Comparison of ENCODE assay signal across 20 cellular contexts in genomic region chr4:74450298-74450683, GRCh38. TPM values are rescaled to one million over a fixed set of nuclear protein-coding genes. Genes with fewer than 3 reads are reported as not detected.
DNase-seq lines count a peak whose midpoint lies in the region; ATAC-seq, FAIRE-seq and TF ChIP-seq lines count a peak whose summit lies in the region.
"Had no signal": no experiment of that assay in that cellular context is flagged by ENCODE, and none has a peak within 500 bp of the region (broad histone marks: within the 10 kb centered on the region; RNA-seq: fewer than 3 reads in every experiment).

No MANE protein-coding gene starts in this region.

- POLR2A ChIA-PET in HCT116 (lab: Charles Lee) = interaction anchor here (0.6 to 2.8 kb wide), 19 partner anchors 8 to 222 kb away, joined by 3 to 19 read pairs (median 5); no protein-coding TSS in a partner anchor
- POLR2A ChIA-PET in activated CD8-positive, alpha-beta T cell treated with anti-CD3 and anti-CD28 coated beads, Interleukin-2, amount 10 ng/mL, durations not matched to agents 7 days and 5 days (lab: Charles Lee) = no interaction called here

- no peaks in the 10 kb centered on the region for H3K27me3 Mint-ChIP-seq in astrocyte (ENCODE audit: low read depth, unreplicated experiment)
- peaks cover 3% of the 10 kb centered on the region for H3K27me3 Mint-ChIP-seq in activated CD8-positive, alpha-beta T cell treated with anti-CD3 and anti-CD28 coated beads, Interleukin-2, amount 10 ng/mL, durations not matched to agents 7 days and 5 days (ENCODE audit: low read depth)

- H3K9ac ChIP-seq in HCT116 (ENCODE audit: low read length) (peak overlapping the region; percentile 84), astrocyte (ENCODE audit: low read length) (no peak overlapping the region), fibroblast of lung (ENCODE audit: insufficient read depth, low read length) (no peak overlapping the region), smooth muscle cell (ENCODE audit: low read depth) (no peak overlapping the region)

- WGBS in smooth muscle cell (ENCODE audit: low lambda C conversion rate) = 57% methylated on average over 4 of the region's 4 CpGs

- CTCF ChIA-PET in HCT116 (lab: Charles Lee) = interaction anchor here (1.1 to 2.0 kb wide), 2 partner anchors 73 to 82 kb away, joined by 5 to 6 read pairs; no protein-coding TSS in a partner anchor
- CTCF ChIA-PET in activated CD8-positive, alpha-beta T cell treated with anti-CD3 and anti-CD28 coated beads, Interleukin-2, amount 10 ng/mL, durations not matched to agents 7 days and 5 days (lab: Charles Lee) = no interaction called here

- no peak for FAIRE-seq in astrocyte (lab: Jason Lieb, UNC)
- FAIRE-seq: G401.6, H1, HepG2 had no signal

- H3K4me1 Mint-ChIP-seq in astrocyte (ENCODE audit: low read depth, unreplicated experiment) = peaks cover 25% of the 10 kb centered on the region
- H3K4me1 Mint-ChIP-seq in activated CD8-positive, alpha-beta T cell treated with anti-CD3 and anti-CD28 coated beads, Interleukin-2, amount 10 ng/mL, durations not matched to agents 7 days and 5 days (ENCODE audit: low read depth) = peaks cover 2% of the 10 kb centered on the region

- H3K27me3 ChIP-seq in HCT116 (ENCODE audit: insufficient read depth, low read length) (no peaks in the 10 kb centered on the region), astrocyte (ENCODE audit: insufficient read depth, low read length) (no peaks in the 10 kb centered on the region), fibroblast of lung (ENCODE audit: control insufficient read depth, insufficient read depth, low read length) (no peaks in the 10 kb centered on the region), smooth muscle cell (ENCODE audit: low read depth) (no peaks in the 10 kb centered on the region)
- H3K27me3 ChIP-seq: MG63, Peyer's patch had no signal

- peak overlapping the region; percentile 38 for H3K27ac Mint-ChIP-seq in astrocyte (ENCODE audit: unreplicated experiment)
- no peak overlapping the region for H3K27ac Mint-ChIP-seq in activated CD8-positive, alpha-beta T cell treated with anti-CD3 and anti-CD28 coated beads, Interleukin-2, amount 10 ng/mL, durations not matched to agents 7 days and 5 days
- H3K27ac Mint-ChIP-seq: CD4-positive, alpha-beta memory T cell had no signal

- H3K4me1 ChIP-seq in HCT116 (ENCODE audit: control insufficient read depth in 1 of 2, insufficient read depth in 2 of 2, low read length in 2 of 2) = peaks cover 79 to 93% of the 10 kb centered on the region in 2 experiments
- H3K4me1 ChIP-seq in astrocyte (ENCODE audit: insufficient read depth, low read length) = peaks cover 25% of the 10 kb centered on the region
- peaks cover 2% of the 10 kb centered on the region for H3K4me1 ChIP-seq in fibroblast of lung (ENCODE audit: control insufficient read depth, extremely low read depth, insufficient read depth, low read length)
- peaks cover 9% of the 10 kb centered on the region for H3K4me1 ChIP-seq in smooth muscle cell (ENCODE audit: low read depth)
- H3K4me1 ChIP-seq: Peyer's patch had no signal

- H3K9me2 ChIP-seq in HCT116 (ENCODE audit: insufficient read depth) = no peaks in the 10 kb centered on the region

- H3K79me2 ChIP-seq in HCT116 (ENCODE audit: insufficient read depth, low read length) = peaks cover 81% of the 10 kb centered on the region
- H3K79me2 ChIP-seq in astrocyte (ENCODE audit: insufficient read depth, low read length) = no peaks in the 10 kb centered on the region
- H3K79me2 ChIP-seq in fibroblast of lung (ENCODE audit: control insufficient read depth, insufficient read depth, low read length) = no peaks in the 10 kb centered on the region
- H3K79me2 ChIP-seq in smooth muscle cell (ENCODE audit: low read depth) = no peaks in the 10 kb centered on the region

- H4K20me1 ChIP-seq in HCT116 (ENCODE audit: insufficient read depth) (0 out of 2 replicates have a peak, but pooled peaks cover 7% of the 10 kb centered on the region), astrocyte (ENCODE audit: insufficient read depth, low read length) (no peaks in the 10 kb centered on the region), fibroblast of lung (ENCODE audit: control insufficient read depth, extremely low read depth, insufficient read depth, low read length) (no peaks in the 10 kb centered on the region), smooth muscle cell (ENCODE audit: low read depth) (no peaks in the 10 kb centered on the region)

- intact Hi-C loops in HCT116 (cut with micrococcal nuclease) = loop anchor here (2.0 kb wide), 2 partner anchors 81 to 129 kb away; no protein-coding TSS in a partner anchor

- H3K36me3 ChIP-seq in HCT116 (ENCODE audit: control insufficient read depth in 1 of 2, insufficient read depth in 2 of 2, low read length in 2 of 2) = peaks cover 62 to 71% of the 10 kb centered on the region in 2 experiments
- no peaks in the 10 kb centered on the region for H3K36me3 ChIP-seq in astrocyte (ENCODE audit: insufficient read depth, low read length)
- no peaks in the 10 kb centered on the region for H3K36me3 ChIP-seq in fibroblast of lung (ENCODE audit: control insufficient read depth, insufficient read depth, low read length)
- H3K36me3 ChIP-seq in smooth muscle cell (ENCODE audit: low read depth) = no peaks in the 10 kb centered on the region
- H3K36me3 ChIP-seq: MG63, Peyer's patch had no signal

- H3K4me2 ChIP-seq in HCT116 (ENCODE audit: low read length) (peak overlapping the region; percentile 78), astrocyte (ENCODE audit: low read length) (peak overlapping the region; percentile 56), fibroblast of lung (ENCODE audit: extremely low read depth, insufficient read depth, low read length) (peak overlapping the region; percentile 8), smooth muscle cell (peak overlapping the region; percentile 42)

- H3K4me3 ChIP-seq in HCT116 (replicated peaks in 1 of 2; ENCODE audit: low read depth in 1 of 2, low read length in 2 of 2) (peak overlapping the region in 1 of 2 experiments; percentile 3; a peak in 1 of 4 replicates), astrocyte (ENCODE audit: insufficient read depth, low read depth, low read length) (no peak overlapping the region), fibroblast of lung (replicated peaks in 1 of 4; ENCODE audit: control extremely low read depth in 1 of 4, insufficient read depth in 1 of 4, low read depth in 3 of 4, low read length in 4 of 4) (peak overlapping the region in 1 of 4 experiments; percentile 86), smooth muscle cell (no peak overlapping the region)
- H3K4me3 ChIP-seq: MG63, Peyer's patch had no signal

- BruUV-seq in HCT116 (replicated peaks; lab: Mats Ljungman, UMichigan) = no TSS peak

- peak overlapping the region; percentile 85; the same call in 1 of the 2 replicates for H3K27ac ChIP-seq in HCT116 (ENCODE audit: low read depth, low read length)
- peak overlapping the region; percentile 33 for H3K27ac ChIP-seq in astrocyte (ENCODE audit: low read depth, low read length)
- no peak overlapping the region for H3K27ac ChIP-seq in fibroblast of lung (ENCODE audit: insufficient read depth, low read length)
- H3K27ac ChIP-seq in smooth muscle cell (ENCODE audit: low read depth) = peak overlapping the region; percentile 46
- H3K27ac ChIP-seq: Peyer's patch had no signal

- TF ChIP-seq RAD21 in HCT116 (IDR thresholded peaks at IDR 0.05; ENCODE audit: low read depth) = no peak

- no peak for DNase-seq in HCT116 (ENCODE audit: low read depth, low spot score)
- no peak for DNase-seq in astrocyte (ENCODE audit: low read depth)
- DNase-seq in fibroblast of lung (ENCODE audit: low read depth in 2 of 2) = no peak
- no peak for DNase-seq in smooth muscle cell (lab: John Stamatoyannopoulos, UW; ENCODE audit: unreplicated experiment)
- DNase-seq in activated CD8-positive, alpha-beta T cell treated with anti-CD3 and anti-CD28 coated beads, Interleukin-2, amount 10 ng/mL, durations not matched to agents 7 days and 5 days = no peak
- DNase-seq: CD4-positive, alpha-beta memory T cell; DND-41; MG63; NCI-H1092; NCI-H146; NCI-H2081; NCI-H2227 treated with DMSO at 0.1 percent for 48 hours; NCI-H524 treated with DMSO at 0.1 percent for 48 hours; Peyer's patch; SHP77 had no signal

- H2AFZ ChIP-seq in HCT116 (ENCODE audit: low read depth, low read length, poor library complexity, severe bottlenecking) (no peak overlapping the region), astrocyte (ENCODE audit: low read depth, low read length) (no peak overlapping the region), fibroblast of lung (ENCODE audit: low read length) (no peak overlapping the region), smooth muscle cell (ENCODE audit: low read depth) (no peak overlapping the region)

- no peaks in the 10 kb centered on the region for H3F3A ChIP-seq in smooth muscle cell (ENCODE audit: low read depth)

- H3K36me3 Mint-ChIP-seq in astrocyte (ENCODE audit: low read depth, unreplicated experiment) = no peaks in the 10 kb centered on the region
- no peaks in the 10 kb centered on the region for H3K36me3 Mint-ChIP-seq in activated CD8-positive, alpha-beta T cell treated with anti-CD3 and anti-CD28 coated beads, Interleukin-2, amount 10 ng/mL, durations not matched to agents 7 days and 5 days (ENCODE audit: low read depth)

- no peak overlapping the region for H3K4me3 Mint-ChIP-seq in astrocyte (ENCODE audit: unreplicated experiment)
- H3K4me3 Mint-ChIP-seq in activated CD8-positive, alpha-beta T cell treated with anti-CD3 and anti-CD28 coated beads, Interleukin-2, amount 10 ng/mL, durations not matched to agents 7 days and 5 days = no peak overlapping the region
- H3K4me3 Mint-ChIP-seq: CD4-positive, alpha-beta memory T cell had no signal

- H3K9me3 Mint-ChIP-seq in astrocyte (ENCODE audit: unreplicated experiment) = no peaks in the 10 kb centered on the region
- no peaks in the 10 kb centered on the region for H3K9me3 Mint-ChIP-seq in activated CD8-positive, alpha-beta T cell treated with anti-CD3 and anti-CD28 coated beads, Interleukin-2, amount 10 ng/mL, durations not matched to agents 7 days and 5 days (ENCODE audit: insufficient read depth)
- H3K9me3 Mint-ChIP-seq: CD4-positive, alpha-beta memory T cell had no signal

- H3K9me3 ChIP-seq in HCT116 (ENCODE audit: control insufficient read depth in 1 of 2, insufficient read depth in 1 of 2, low read depth in 1 of 2, low read length in 2 of 2) = no peaks in the 10 kb centered on the region
- H3K9me3 ChIP-seq in astrocyte (ENCODE audit: insufficient read depth, low read depth, low read length) = no peaks in the 10 kb centered on the region
- H3K9me3 ChIP-seq in fibroblast of lung (ENCODE audit: control insufficient read depth, insufficient read depth, low read depth, low read length) = no peaks in the 10 kb centered on the region
- no peaks in the 10 kb centered on the region for H3K9me3 ChIP-seq in smooth muscle cell (replicated peaks; ENCODE audit: low read depth)
- H3K9me3 ChIP-seq: MG63, Peyer's patch had no signal

- TF ChIP-seq CTCF in HCT116 (IDR thresholded peaks at IDR 0.05 in 2 of 3, conservative IDR thresholded peaks at IDR 0.05 in 1 of 3; ENCODE audit: borderline replicate concordance in 1 of 3, insufficient read depth in 1 of 3, low read depth in 2 of 3, low read length in 2 of 3) (no peak), astrocyte (IDR thresholded peaks at IDR 0.05; ENCODE audit: insufficient read depth, low read depth, low read length) (no peak), fibroblast of lung (conservative IDR thresholded peaks at IDR 0.05 in 1 of 2, IDR thresholded peaks at IDR 0.05 in 1 of 2; ENCODE audit: low read depth in 1 of 2, low read length in 2 of 2) (no peak), smooth muscle cell (IDR thresholded peaks at IDR 0.05; ENCODE audit: borderline replicate concordance, insufficient read depth, poor library complexity, severe bottlenecking) (no peak)

- ATAC-seq in HCT116 (no peak), GM18511 (IDR thresholded peaks at IDR 0.05; ENCODE audit: unreplicated experiment) (no peak), GM18907 (IDR thresholded peaks at IDR 0.05; ENCODE audit: unreplicated experiment) (no peak)
- ATAC-seq in activated CD8-positive, alpha-beta T cell treated with anti-CD3 and anti-CD28 coated beads, Interleukin-2, amount 10 ng/mL, durations not matched to agents 7 days and 5 days = no peak
- ATAC-seq: HepG2 had no signal

- RAD21 ChIA-PET in HCT116 (lab: Charles Lee; ENCODE audit: low non-redundant PET in 1 of 2, low total read pairs in 2 of 2, uncharacterized antibody in 2 of 2, unreplicated experiment in 2 of 2) = interaction anchor here in 1 of 2 experiments (1.5 kb wide), 1 partner anchor 72 kb away, joined by 3 read pairs; no protein-coding TSS in a partner anchor

- no peak for TF ChIP-seq POLR2A in HCT116 (IDR thresholded peaks at IDR 0.05; ENCODE audit: borderline replicate concordance, extremely low read depth, insufficient read depth, insufficient read length)

RNA-seq across cellular contexts. Expression of gene AREG, which starts 5.4 kb away (rescaled TPM):
- 739 TPM for total RNA-seq in HCT116 (2021; ENCODE audit: unreplicated experiment)
- 858 and 927 TPM in 2 replicates for polyA plus RNA-seq in HCT116 (2012)
- 0.79 and 1.5 TPM in 2 replicates for total RNA-seq in astrocyte
- 1.5 and 2.0 TPM in 2 replicates for total RNA-seq in fibroblast of lung
- 0.50 and 3.9 TPM in 2 replicates for polyA plus RNA-seq in fibroblast of lung
- 0.28 and 3.5 TPM in 2 replicates for polyA plus RNA-seq in fibroblast of lung (2012)
- polyA minus RNA-seq in fibroblast of lung (ENCODE audit: low replicate concordance) = 0.37 TPM in 1 of 2 replicates, not detected in the other
- total RNA-seq in smooth muscle cell = 58.6 and 123 TPM in 2 replicates
- polyA plus RNA-seq in smooth muscle cell = 83.5 and 86.9 TPM in 2 replicates
- not detected for total RNA-seq in activated CD8-positive, alpha-beta T cell treated with anti-CD3 and anti-CD28 coated beads, Interleukin-2, amount 10 ng/mL, durations not matched to agents 7 days and 5 days
- total RNA-seq: H1 had no signal
- polyA plus RNA-seq: H1 had no signal

Comparison
In these comparisons a context has a peak if more than half of its experiments do, and no peak if none do; other contexts are left out.
1. H3K4me2 ChIP-seq: peak in every context shown above with its lines; median percentile 78 in HCT116; 56 in astrocyte; 42 in smooth muscle cell; 8 in fibroblast of lung.
2. RNA of gene AREG, which starts 5.4 kb away (total RNA-seq): 739 TPM in HCT116 (single experiment) and 58.6 to 123 TPM in smooth muscle cell; 1.5 to 2.0 TPM in fibroblast of lung, 0.79 to 1.5 TPM in astrocyte and not detected in activated CD8-positive, alpha-beta T cell treated with anti-CD3 and anti-CD28 coated beads, Interleukin-2, amount 10 ng/mL, durations not matched to agents 7 days and 5 days; every median in the first group is over 10 times any median in the second.